Comparison of ENCODE assay signal across 18 cellular contexts in the genomic region with DNA sequence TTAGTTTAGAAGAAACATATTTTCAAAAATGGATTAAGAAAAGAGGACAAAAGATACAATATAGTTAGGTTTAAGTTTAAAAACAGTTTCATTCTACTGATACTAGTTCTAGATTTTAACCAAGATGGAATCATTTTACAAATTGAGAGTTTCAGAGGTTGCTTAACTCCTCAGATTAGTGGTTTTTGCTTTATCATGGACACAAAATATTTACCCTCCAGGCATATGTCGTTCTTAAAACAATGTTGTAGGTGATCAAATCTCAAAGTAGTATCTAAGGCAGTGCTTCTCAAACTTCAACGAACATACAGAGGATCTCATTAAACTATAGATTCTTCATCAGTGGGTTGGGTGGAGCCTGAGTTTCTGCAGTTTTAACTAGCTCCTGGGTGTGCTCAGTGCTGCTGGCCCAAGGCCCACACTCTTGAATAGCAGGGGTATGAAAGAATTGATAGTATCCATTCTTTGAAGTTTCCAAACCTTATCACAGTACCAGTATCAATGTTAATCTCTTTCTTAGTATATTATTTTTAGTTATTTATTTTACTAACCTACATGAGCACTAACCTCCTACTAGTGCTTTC. TPM values are rescaled to one million over a fixed set of nuclear protein-coding genes. Genes with fewer than 3 reads are reported as not detected.
DNase-seq lines count a peak whose midpoint lies in the region; ATAC-seq, FAIRE-seq and TF ChIP-seq lines count a peak whose summit lies in the region.
"Had no signal": no experiment of that assay in that cellular context is flagged by ENCODE, and none has a peak within 500 bp of the region (broad histone marks: within the 10 kb centered on the region; RNA-seq: fewer than 3 reads in every experiment).

No MANE protein-coding gene starts in this region.

- H3K4me3 ChIP-seq in A549 = no peak overlapping the region
- H3K4me3 ChIP-seq in colonic mucosa = no peak overlapping the region
- H3K4me3 ChIP-seq: SJSA1 had no signal

- peak overlapping the region; percentile 36; the same call in 2 of the 3 replicates for H3K4me2 ChIP-seq in A549

- H3K27me3 Mint-ChIP-seq in osteocyte (ENCODE audit: unreplicated experiment) = no peaks in the 10 kb centered on the region

- CTCF ChIA-PET in A549 (lab: Yijun Ruan, JAX) = no interaction called here

- H3K27me3 ChIP-seq in colonic mucosa = no peaks in the 10 kb centered on the region
- H3K27me3 ChIP-seq: SJSA1 had no signal

- H3K36me3 ChIP-seq in colonic mucosa = no peaks in the 10 kb centered on the region

- H3K4me3 Mint-ChIP-seq in osteocyte (ENCODE audit: unreplicated experiment) = no peak overlapping the region
- H3K4me3 Mint-ChIP-seq: activated CD8-positive, alpha-beta memory T cell treated with anti-CD3 and anti-CD28 coated beads, Interleukin-2, amount 10 ng/mL, durations not matched to agents 7 days and 5 days; CD4-positive, alpha-beta memory T cell; stimulated activated naive B cell treated with anti-CD40 and anti-IgM and Interleukin-4, amounts not matched to agents 10 μg/mL and 1 μg/mL and 100 μg/mL, for 72 hours had no signal

- H3K4me1 ChIP-seq in A549 = peaks cover 45% of the 10 kb centered on the region
- H3K4me1 ChIP-seq in colonic mucosa = peaks cover 9% of the 10 kb centered on the region
- H3K4me1 ChIP-seq: SJSA1 had no signal

- no peaks in the 10 kb centered on the region for H3K9me3 ChIP-seq in A549
- H3K9me3 ChIP-seq in colonic mucosa = no peaks in the 10 kb centered on the region
- H3K9me3 ChIP-seq: SJSA1 had no signal

- ATAC-seq in A549 = no peak
- no peak for ATAC-seq in HG02870 (IDR thresholded peaks at IDR 0.05; ENCODE audit: unreplicated experiment)
- no peak for ATAC-seq in HG03175 (IDR thresholded peaks at IDR 0.05; ENCODE audit: unreplicated experiment)
- no peak for ATAC-seq in GM21619 (IDR thresholded peaks at IDR 0.05; ENCODE audit: unreplicated experiment)
- ATAC-seq: activated CD8-positive, alpha-beta memory T cell treated with anti-CD3 and anti-CD28 coated beads, Interleukin-2, amount 10 ng/mL, durations not matched to agents 7 days and 5 days; stimulated activated naive B cell treated with anti-CD40 and anti-IgM and Interleukin-4, amounts not matched to agents 10 μg/mL and 1 μg/mL and 100 μg/mL, for 72 hours had no signal

- H3K9me3 Mint-ChIP-seq in osteocyte (ENCODE audit: unreplicated experiment) = no peaks in the 10 kb centered on the region
- H3K9me3 Mint-ChIP-seq: CD4-positive, alpha-beta memory T cell; stimulated activated naive B cell treated with anti-CD40 and anti-IgM and Interleukin-4, amounts not matched to agents 10 μg/mL and 1 μg/mL and 100 μg/mL, for 72 hours had no signal

- intact Hi-C loops in colonic mucosa (cut with DNase I) = no loop called here

- TF ChIP-seq CTCF in A549 (IDR thresholded peaks at IDR 0.05) (no peak), colonic mucosa (IDR thresholded peaks at IDR 0.05) (no peak), osteocyte (IDR thresholded peaks at IDR 0.05) (no peak)

- no peak for TF ChIP-seq EP300 in A549 (IDR thresholded peaks at IDR 0.05)

- POLR2A ChIA-PET in A549 (lab: Yijun Ruan, JAX) = no interaction called here

- peaks cover 65% of the 10 kb centered on the region for H3K4me1 Mint-ChIP-seq in osteocyte (ENCODE audit: unreplicated experiment)
- H3K4me1 Mint-ChIP-seq: activated CD8-positive, alpha-beta memory T cell treated with anti-CD3 and anti-CD28 coated beads, Interleukin-2, amount 10 ng/mL, durations not matched to agents 7 days and 5 days; CD4-positive, alpha-beta memory T cell; stimulated activated naive B cell treated with anti-CD40 and anti-IgM and Interleukin-4, amounts not matched to agents 10 μg/mL and 1 μg/mL and 100 μg/mL, for 72 hours had no signal

- TF ChIP-seq RAD21 in A549 (conservative IDR thresholded peaks at IDR 0.05 in 1 of 2, IDR thresholded peaks at IDR 0.05 in 1 of 2) = no peak

- TF ChIP-seq POLR2A in A549 (IDR thresholded peaks at IDR 0.05; ENCODE audit: low read length) = no peak

- DNase-seq in A549 (ENCODE audit: low read depth in 1 of 2, low spot score in 1 of 2) (no peak), M059J (ENCODE audit: low read depth) (peak; percentile 53), colonic mucosa (peak; percentile 47), osteocyte (ENCODE audit: extremely low spot score, unreplicated experiment) (no peak)
- DNase-seq in activated CD8-positive, alpha-beta memory T cell treated with anti-CD3 and anti-CD28 coated beads, Interleukin-2, amount 50 U/mL, for 48 hours = no peak
- DNase-seq: activated CD8-positive, alpha-beta memory T cell treated with anti-CD3 and anti-CD28 coated beads, Interleukin-2, amount 10 ng/mL, durations not matched to agents 7 days and 5 days; activated effector memory CD4-positive, alpha-beta T cell treated with Interleukin-2 at 50 U/mL for 16 hours; amniotic stem cell; CD4-positive, alpha-beta memory T cell; foreskin fibroblast; NCI-H187 treated with DMSO at 0.1 percent for 48 hours; stimulated activated CD4-positive, alpha-beta T cell treated with anti-CD3 and anti-CD28 coated beads, Interleukin-12 subunit alpha, Interleukin-12 subunit beta, amount 100 ng/mL, for 4 hours; stimulated activated naive B cell treated with anti-CD40 and anti-IgM and Interleukin-4, amounts not matched to agents 10 μg/mL and 1 μg/mL and 100 μg/mL, for 72 hours; T-helper 9 cell had no signal

- H3K36me3 Mint-ChIP-seq in osteocyte (ENCODE audit: unreplicated experiment) = peaks cover 4% of the 10 kb centered on the region
- H3K36me3 Mint-ChIP-seq: activated CD8-positive, alpha-beta memory T cell treated with anti-CD3 and anti-CD28 coated beads, Interleukin-2, amount 10 ng/mL, durations not matched to agents 7 days and 5 days; CD4-positive, alpha-beta memory T cell; stimulated activated naive B cell treated with anti-CD40 and anti-IgM and Interleukin-4, amounts not matched to agents 10 μg/mL and 1 μg/mL and 100 μg/mL, for 72 hours had no signal

- no peak for FAIRE-seq in A549 (lab: Jason Lieb, UNC)

- H3K27ac Mint-ChIP-seq in osteocyte (ENCODE audit: unreplicated experiment) = peak overlapping the region; percentile 19
- H3K27ac Mint-ChIP-seq: activated CD8-positive, alpha-beta memory T cell treated with anti-CD3 and anti-CD28 coated beads, Interleukin-2, amount 10 ng/mL, durations not matched to agents 7 days and 5 days; CD4-positive, alpha-beta memory T cell; stimulated activated naive B cell treated with anti-CD40 and anti-IgM and Interleukin-4, amounts not matched to agents 10 μg/mL and 1 μg/mL and 100 μg/mL, for 72 hours had no signal

- H3K27ac ChIP-seq in A549 = no peak overlapping the region
- no peak overlapping the region for H3K27ac ChIP-seq in colonic mucosa
- H3K27ac ChIP-seq: SJSA1 had no signal

- 29% methylated on average over 2 of the region's 2 CpGs for WGBS in A549 (ENCODE audit: missing lambda C conversion rate)

- no peak overlapping the region for H3K9ac ChIP-seq in colonic mucosa (ENCODE audit: low read depth in 2 of 2, low read length in 2 of 2)

TF ChIP-seq in A549, 52 proteins besides CTCF, POLR2A, EP300 and RAD21:
- TF ChIP-seq RARB (CRISPR knock-in tag; IDR thresholded peaks at IDR 0.05) = no peak
- no peak for TF ChIP-seq FOSB (CRISPR knock-in tag; IDR thresholded peaks at IDR 0.05)
- no peak for TF ChIP-seq KDM5A (IDR thresholded peaks at IDR 0.05)
- TF ChIP-seq, protein P1, sequence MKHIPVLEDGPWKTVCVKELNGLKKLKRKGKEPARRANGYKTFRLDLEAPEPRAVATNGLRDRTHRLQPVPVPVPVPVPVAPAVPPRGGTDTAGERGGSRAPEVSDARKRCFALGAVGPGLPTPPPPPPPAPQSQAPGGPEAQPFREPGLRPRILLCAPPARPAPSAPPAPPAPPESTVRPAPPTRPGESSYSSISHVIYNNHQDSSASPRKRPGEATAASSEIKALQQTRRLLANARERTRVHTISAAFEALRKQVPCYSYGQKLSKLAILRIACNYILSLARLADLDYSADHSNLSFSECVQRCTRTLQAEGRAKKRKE (CRISPR knock-in tag; IDR thresholded peaks at IDR 0.05; ENCODE audit: low read depth) = no peak
- TF ChIP-seq SREBF2 (IDR thresholded peaks at IDR 0.05) = no peak
- TF ChIP-seq ZNF302 (CRISPR knock-in tag; IDR thresholded peaks at IDR 0.05) = no peak
- TF ChIP-seq, protein P2, sequence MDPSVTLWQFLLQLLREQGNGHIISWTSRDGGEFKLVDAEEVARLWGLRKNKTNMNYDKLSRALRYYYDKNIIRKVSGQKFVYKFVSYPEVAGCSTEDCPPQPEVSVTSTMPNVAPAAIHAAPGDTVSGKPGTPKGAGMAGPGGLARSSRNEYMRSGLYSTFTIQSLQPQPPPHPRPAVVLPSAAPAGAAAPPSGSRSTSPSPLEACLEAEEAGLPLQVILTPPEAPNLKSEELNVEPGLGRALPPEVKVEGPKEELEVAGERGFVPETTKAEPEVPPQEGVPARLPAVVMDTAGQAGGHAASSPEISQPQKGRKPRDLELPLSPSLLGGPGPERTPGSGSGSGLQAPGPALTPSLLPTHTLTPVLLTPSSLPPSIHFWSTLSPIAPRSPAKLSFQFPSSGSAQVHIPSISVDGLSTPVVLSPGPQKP (IDR thresholded peaks at IDR 0.05; ENCODE audit: low read depth, low read length) = no peak
- no peak for TF ChIP-seq HEYL (CRISPR knock-in tag; IDR thresholded peaks at IDR 0.05)
- TF ChIP-seq CHD2 (IDR thresholded peaks at IDR 0.05; ENCODE audit: low read length, partially characterized antibody) = no peak

RNA-seq across cellular contexts. Expression of a gene that starts 48.0 kb away (rescaled TPM):
- 48.0 and 73.6 TPM in 2 replicates for polyA plus RNA-seq in A549 (2011; rRNA removed)
- polyA plus RNA-seq in A549 (2012; cell fraction: cytosol; rRNA removed) = 23.1 and 30.4 TPM in 2 replicates
- polyA plus RNA-seq in A549 (2012; cell fraction: nucleus; rRNA removed) = 25.1 and 25.8 TPM in 2 replicates
- polyA plus RNA-seq in A549 (2017; fragmentation: RNase III; extraction: RNeasy Plus Mini Kit Qiagen cat#74134 plus additional on column Dnase treatment) = 36.4 to 40.4 TPM (median 39.6 TPM) in 3 replicates
- 140 and 142 TPM in 2 replicates for polyA minus RNA-seq in A549 (2011; rRNA and poly(A)+ RNA removed)
- total RNA-seq in M059J (2014; rRNA removed; shearing (Covaris generic)) = 61.6 and 79.6 TPM in 2 replicates
- total RNA-seq in colonic mucosa = 10 to 100 TPM; 43.9 to 71.7 TPM
- 126 and 128 TPM in 2 replicates for total RNA-seq in osteocyte
- polyA plus RNA-seq: CD4-positive, alpha-beta memory T cell had no signal

Comparison
In these comparisons a context has a peak if more than half of its experiments do, and no peak if none do; other contexts are left out.
1. DNase-seq: peak in M059J (single experiment) and colonic mucosa (single experiment); none in A549 (0 of 2), osteocyte (single experiment) and activated CD8-positive, alpha-beta memory T cell treated with anti-CD3 and anti-CD28 coated beads, Interleukin-2, amount 50 U/mL, for 48 hours (single experiment).